Comparison of ENCODE assay signal across 2 cellular contexts in the genomic region with DNA sequence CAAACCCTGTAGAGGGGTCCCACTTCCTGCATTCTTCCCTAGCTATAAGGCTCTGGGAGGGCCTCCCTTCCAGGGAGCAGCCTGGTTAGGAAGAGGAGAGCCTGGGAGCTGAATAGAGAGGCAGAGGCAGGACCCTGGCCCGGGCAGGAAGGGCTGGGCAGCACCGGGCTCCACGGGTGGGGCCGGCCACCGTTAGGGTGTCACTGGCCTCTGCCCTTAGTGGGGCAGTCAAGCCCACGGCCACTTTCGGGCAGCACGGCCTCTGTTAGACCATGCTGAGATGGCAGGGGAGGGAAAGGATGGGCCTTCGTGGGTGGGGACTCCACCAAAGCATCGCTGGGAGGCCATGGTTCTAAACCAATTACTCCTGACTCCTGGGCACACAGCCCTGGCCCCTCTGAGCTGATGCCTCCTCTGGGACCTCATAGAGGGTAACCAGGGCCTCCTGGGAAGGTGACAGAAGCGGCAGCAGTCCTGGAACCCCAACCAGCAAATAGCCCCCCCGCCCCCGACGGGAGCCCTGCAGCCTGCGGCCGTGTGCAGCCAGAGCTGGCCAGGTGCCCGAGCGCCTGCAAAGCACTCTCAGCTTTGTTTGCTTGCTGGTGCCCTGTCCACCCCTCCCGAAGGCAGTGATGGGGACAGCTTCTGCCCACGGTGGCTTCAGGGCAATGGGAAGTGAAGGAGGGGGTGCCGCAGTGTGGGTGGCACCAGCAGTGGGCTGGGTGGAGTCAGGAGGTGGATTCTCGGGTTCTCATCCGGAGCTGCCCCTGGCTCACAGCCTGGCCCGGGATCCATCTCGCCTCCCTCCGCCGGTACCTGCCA.
TF ChIP-seq lines count a peak whose summit lies in the region.

No MANE protein-coding gene starts in this region.

TF ChIP-seq in SK-N-SH treated with all-trans-retinoic acid at 6 μM for 48 hours, 23 proteins besides CTCF, POLR2A, EP300 and RAD21:
- TF ChIP-seq, protein P1, sequence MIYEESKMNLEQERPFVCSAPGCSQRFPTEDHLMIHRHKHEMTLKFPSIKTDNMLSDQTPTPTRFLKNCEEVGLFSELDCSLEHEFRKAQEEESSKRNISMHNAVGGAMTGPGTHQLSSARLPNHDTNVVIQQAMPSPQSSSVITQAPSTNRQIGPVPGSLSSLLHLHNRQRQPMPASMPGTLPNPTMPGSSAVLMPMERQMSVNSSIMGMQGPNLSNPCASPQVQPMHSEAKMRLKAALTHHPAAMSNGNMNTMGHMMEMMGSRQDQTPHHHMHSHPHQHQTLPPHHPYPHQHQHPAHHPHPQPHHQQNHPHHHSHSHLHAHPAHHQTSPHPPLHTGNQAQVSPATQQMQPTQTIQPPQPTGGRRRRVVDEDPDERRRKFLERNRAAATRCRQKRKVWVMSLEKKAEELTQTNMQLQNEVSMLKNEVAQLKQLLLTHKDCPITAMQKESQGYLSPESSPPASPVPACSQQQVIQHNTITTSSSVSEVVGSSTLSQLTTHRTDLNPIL (CRISPR knock-in tag; IDR thresholded peaks at IDR 0.05; ENCODE audit: low read depth), result no peak
- TF ChIP-seq ESRRG (CRISPR knock-in tag; IDR thresholded peaks at IDR 0.05), result 0 out of 2 replicates have a peak, but pooled peaks have one; percentile 32
- TF ChIP-seq, protein P2, sequence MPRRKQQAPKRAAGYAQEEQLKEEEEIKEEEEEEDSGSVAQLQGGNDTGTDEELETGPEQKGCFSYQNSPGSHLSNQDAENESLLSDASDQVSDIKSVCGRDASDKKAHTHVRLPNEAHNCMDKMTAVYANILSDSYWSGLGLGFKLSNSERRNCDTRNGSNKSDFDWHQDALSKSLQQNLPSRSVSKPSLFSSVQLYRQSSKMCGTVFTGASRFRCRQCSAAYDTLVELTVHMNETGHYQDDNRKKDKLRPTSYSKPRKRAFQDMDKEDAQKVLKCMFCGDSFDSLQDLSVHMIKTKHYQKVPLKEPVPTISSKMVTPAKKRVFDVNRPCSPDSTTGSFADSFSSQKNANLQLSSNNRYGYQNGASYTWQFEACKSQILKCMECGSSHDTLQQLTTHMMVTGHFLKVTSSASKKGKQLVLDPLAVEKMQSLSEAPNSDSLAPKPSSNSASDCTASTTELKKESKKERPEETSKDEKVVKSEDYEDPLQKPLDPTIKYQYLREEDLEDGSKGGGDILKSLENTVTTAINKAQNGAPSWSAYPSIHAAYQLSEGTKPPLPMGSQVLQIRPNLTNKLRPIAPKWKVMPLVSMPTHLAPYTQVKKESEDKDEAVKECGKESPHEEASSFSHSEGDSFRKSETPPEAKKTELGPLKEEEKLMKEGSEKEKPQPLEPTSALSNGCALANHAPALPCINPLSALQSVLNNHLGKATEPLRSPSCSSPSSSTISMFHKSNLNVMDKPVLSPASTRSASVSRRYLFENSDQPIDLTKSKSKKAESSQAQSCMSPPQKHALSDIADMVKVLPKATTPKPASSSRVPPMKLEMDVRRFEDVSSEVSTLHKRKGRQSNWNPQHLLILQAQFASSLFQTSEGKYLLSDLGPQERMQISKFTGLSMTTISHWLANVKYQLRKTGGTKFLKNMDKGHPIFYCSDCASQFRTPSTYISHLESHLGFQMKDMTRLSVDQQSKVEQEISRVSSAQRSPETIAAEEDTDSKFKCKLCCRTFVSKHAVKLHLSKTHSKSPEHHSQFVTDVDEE (CRISPR knock-in tag; IDR thresholded peaks at IDR 0.05), result peak; percentile 61
- peak; percentile 13; the same call in 1 of the 2 replicates for TF ChIP-seq TCF4 (CRISPR knock-in tag; IDR thresholded peaks at IDR 0.05; ENCODE audit: borderline replicate concordance)
- no peak for TF ChIP-seq ZNF70 (CRISPR knock-in tag; IDR thresholded peaks at IDR 0.05)
TF ChIP-seq in SK-N-SH treated with all-trans-retinoic acid at 6 μM for 48 hours: peak in this region for 3.

TF ChIP-seq in HepG2, 621 proteins besides CTCF, POLR2A, EP300 and RAD21 (continues in another document):
- TF ChIP-seq DZIP1 (CRISPR knock-in tag; IDR thresholded peaks at IDR 0.05) (0 out of 2 replicates have a peak, but pooled peaks have one; percentile 46), ZNF547 (CRISPR knock-in tag; IDR thresholded peaks at IDR 0.05) (no peak), CBX1 (IDR thresholded peaks at IDR 0.05; ENCODE audit: low read depth) (no peak), ZNF546 (CRISPR knock-in tag; conservative IDR thresholded peaks at IDR 0.05) (no peak), SYNCRIP (IDR thresholded peaks at IDR 0.05; ENCODE audit: insufficient read depth, low read depth, low read length) (no peak), ZBTB21 (CRISPR knock-in tag; IDR thresholded peaks at IDR 0.05) (no peak), ZNF317 (CRISPR knock-in tag; IDR thresholded peaks at IDR 0.05) (no peak), HNRNPL (IDR thresholded peaks at IDR 0.05; ENCODE audit: low read depth, low read length) (peak; percentile 93), ZNF749 (CRISPR knock-in tag; IDR thresholded peaks at IDR 0.05; ENCODE audit: borderline replicate concordance) (no peak), ZNF850 (CRISPR knock-in tag; conservative IDR thresholded peaks at IDR 0.05) (no peak), ZNF17 (CRISPR knock-in tag; IDR thresholded peaks at IDR 0.05) (no peak), NR2C2 (CRISPR knock-in tag; IDR thresholded peaks at IDR 0.05; ENCODE audit: borderline replicate concordance) (no peak), MIER3 (CRISPR knock-in tag; IDR thresholded peaks at IDR 0.05; ENCODE audit: borderline replicate concordance) (no peak), SOX13 (IDR thresholded peaks at IDR 0.05) (no peak), SOX13 (CRISPR knock-in tag; conservative IDR thresholded peaks at IDR 0.05 in 1 of 2, IDR thresholded peaks at IDR 0.05 in 1 of 2) (no peak), NRL (CRISPR knock-in tag; IDR thresholded peaks at IDR 0.05; ENCODE audit: borderline replicate concordance) (0 out of 2 replicates have a peak, but pooled peaks have one; percentile 64), ZNF703 (CRISPR knock-in tag; IDR thresholded peaks at IDR 0.05; ENCODE audit: borderline replicate concordance) (no peak), ZBTB42 (CRISPR knock-in tag; IDR thresholded peaks at IDR 0.05) (no peak), AGO1 (IDR thresholded peaks at IDR 0.05; ENCODE audit: low read depth, low read length, poor library complexity, severe bottlenecking) (peak; percentile 43), NCOA5 (CRISPR knock-in tag; IDR thresholded peaks at IDR 0.05) (no peak), XBP1 (CRISPR knock-in tag; IDR thresholded peaks at IDR 0.05) (no peak), KAT7 (CRISPR knock-in tag; IDR thresholded peaks at IDR 0.05; ENCODE audit: borderline replicate concordance) (no peak)
- TF ChIP-seq, protein P3, sequence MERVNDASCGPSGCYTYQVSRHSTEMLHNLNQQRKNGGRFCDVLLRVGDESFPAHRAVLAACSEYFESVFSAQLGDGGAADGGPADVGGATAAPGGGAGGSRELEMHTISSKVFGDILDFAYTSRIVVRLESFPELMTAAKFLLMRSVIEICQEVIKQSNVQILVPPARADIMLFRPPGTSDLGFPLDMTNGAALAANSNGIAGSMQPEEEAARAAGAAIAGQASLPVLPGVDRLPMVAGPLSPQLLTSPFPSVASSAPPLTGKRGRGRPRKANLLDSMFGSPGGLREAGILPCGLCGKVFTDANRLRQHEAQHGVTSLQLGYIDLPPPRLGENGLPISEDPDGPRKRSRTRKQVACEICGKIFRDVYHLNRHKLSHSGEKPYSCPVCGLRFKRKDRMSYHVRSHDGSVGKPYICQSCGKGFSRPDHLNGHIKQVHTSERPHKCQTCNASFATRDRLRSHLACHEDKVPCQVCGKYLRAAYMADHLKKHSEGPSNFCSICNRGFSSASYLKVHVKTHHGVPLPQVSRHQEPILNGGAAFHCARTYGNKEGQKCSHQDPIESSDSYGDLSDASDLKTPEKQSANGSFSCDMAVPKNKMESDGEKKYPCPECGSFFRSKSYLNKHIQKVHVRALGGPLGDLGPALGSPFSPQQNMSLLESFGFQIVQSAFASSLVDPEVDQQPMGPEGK (CRISPR knock-in tag; IDR thresholded peaks at IDR 0.05), result peak; percentile 54; the same call in 1 of the 2 replicates
- TF ChIP-seq, protein P4, sequence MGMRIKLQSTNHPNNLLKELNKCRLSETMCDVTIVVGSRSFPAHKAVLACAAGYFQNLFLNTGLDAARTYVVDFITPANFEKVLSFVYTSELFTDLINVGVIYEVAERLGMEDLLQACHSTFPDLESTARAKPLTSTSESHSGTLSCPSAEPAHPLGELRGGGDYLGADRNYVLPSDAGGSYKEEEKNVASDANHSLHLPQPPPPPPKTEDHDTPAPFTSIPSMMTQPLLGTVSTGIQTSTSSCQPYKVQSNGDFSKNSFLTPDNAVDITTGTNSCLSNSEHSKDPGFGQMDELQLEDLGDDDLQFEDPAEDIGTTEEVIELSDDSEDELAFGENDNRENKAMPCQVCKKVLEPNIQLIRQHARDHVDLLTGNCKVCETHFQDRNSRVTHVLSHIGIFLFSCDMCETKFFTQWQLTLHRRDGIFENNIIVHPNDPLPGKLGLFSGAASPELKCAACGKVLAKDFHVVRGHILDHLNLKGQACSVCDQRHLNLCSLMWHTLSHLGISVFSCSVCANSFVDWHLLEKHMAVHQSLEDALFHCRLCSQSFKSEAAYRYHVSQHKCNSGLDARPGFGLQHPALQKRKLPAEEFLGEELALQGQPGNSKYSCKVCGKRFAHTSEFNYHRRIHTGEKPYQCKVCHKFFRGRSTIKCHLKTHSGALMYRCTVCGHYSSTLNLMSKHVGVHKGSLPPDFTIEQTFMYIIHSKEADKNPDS (CRISPR knock-in tag; IDR thresholded peaks at IDR 0.05), result 0 out of 2 replicates have a peak, but pooled peaks have one; percentile 64
- TF ChIP-seq, protein P5, sequence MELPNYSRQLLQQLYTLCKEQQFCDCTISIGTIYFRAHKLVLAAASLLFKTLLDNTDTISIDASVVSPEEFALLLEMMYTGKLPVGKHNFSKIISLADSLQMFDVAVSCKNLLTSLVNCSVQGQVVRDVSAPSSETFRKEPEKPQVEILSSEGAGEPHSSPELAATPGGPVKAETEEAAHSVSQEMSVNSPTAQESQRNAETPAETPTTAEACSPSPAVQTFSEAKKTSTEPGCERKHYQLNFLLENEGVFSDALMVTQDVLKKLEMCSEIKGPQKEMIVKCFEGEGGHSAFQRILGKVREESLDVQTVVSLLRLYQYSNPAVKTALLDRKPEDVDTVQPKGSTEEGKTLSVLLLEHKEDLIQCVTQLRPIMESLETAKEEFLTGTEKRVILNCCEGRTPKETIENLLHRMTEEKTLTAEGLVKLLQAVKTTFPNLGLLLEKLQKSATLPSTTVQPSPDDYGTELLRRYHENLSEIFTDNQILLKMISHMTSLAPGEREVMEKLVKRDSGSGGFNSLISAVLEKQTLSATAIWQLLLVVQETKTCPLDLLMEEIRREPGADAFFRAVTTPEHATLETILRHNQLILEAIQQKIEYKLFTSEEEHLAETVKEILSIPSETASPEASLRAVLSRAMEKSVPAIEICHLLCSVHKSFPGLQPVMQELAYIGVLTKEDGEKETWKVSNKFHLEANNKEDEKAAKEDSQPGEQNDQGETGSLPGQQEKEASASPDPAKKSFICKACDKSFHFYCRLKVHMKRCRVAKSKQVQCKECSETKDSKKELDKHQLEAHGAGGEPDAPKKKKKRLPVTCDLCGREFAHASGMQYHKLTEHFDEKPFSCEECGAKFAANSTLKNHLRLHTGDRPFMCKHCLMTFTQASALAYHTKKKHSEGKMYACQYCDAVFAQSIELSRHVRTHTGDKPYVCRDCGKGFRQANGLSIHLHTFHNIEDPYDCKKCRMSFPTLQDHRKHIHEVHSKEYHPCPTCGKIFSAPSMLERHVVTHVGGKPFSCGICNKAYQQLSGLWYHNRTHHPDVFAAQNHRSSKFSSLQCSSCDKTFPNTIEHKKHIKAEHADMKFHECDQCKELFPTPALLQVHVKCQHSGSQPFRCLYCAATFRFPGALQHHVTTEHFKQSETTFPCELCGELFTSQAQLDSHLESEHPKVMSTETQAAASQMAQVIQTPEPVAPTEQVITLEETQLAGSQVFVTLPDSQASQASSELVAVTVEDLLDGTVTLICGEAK (IDR thresholded peaks at IDR 0.05), result no peak
- TF ChIP-seq, protein P5 (CRISPR knock-in tag; IDR thresholded peaks at IDR 0.05), result peak; percentile 18; the same call in 1 of the 2 replicates
- TF ChIP-seq, protein P6, sequence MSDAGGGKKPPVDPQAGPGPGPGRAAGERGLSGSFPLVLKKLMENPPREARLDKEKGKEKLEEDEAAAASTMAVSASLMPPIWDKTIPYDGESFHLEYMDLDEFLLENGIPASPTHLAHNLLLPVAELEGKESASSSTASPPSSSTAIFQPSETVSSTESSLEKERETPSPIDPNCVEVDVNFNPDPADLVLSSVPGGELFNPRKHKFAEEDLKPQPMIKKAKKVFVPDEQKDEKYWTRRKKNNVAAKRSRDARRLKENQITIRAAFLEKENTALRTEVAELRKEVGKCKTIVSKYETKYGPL (CRISPR knock-in tag; IDR thresholded peaks at IDR 0.05), result no peak
